In genomic region chrX:118508221-118508620, GRCh38 we compare ENCODE assay signal across 15 cellular contexts.
"Had no signal": no experiment of that assay in that cellular context is flagged by ENCODE, and none has a peak within 500 bp of the region (broad histone marks: within the 10 kb centered on the region; RNA-seq: fewer than 3 reads in every experiment).

No MANE protein-coding gene starts in this region.

- ATAC-seq: gastrocnemius medialis had no signal

- H3K4me2 ChIP-seq: neural progenitor cell had no signal

- H3K4me1 ChIP-seq: breast epithelium, gastrocnemius medialis, neural progenitor cell had no signal

- H3K4me3 Mint-ChIP-seq: neural progenitor cell had no signal

- H3K27ac ChIP-seq: breast epithelium, epithelial cell of prostate, heart right ventricle, neural progenitor cell, SK-N-MC, upper lobe of left lung had no signal

- DNase-seq: activated gamma-delta T cell; activated T-cell treated with anti-CD3 and anti-CD28 coated beads, Interleukin-2, amount 50 U/mL, for 48 hours; aorta; cerebellar nuclear complex; dermis blood vessel endothelial cell; islet precursor cell; mesenchymal stem cell; stimulated activated CD4-positive, alpha-beta T cell treated with anti-CD3 and anti-CD28 coated beads, Interleukin-1b, Interleukin-23, amount 100 ng/mL, for 48 hours; upper lobe of left lung had no signal

- H3K9me3 ChIP-seq: breast epithelium, gastrocnemius medialis, heart right ventricle, upper lobe of left lung had no signal

- H3K4me1 Mint-ChIP-seq: neural progenitor cell had no signal

- H2AFZ ChIP-seq: neural progenitor cell had no signal

- H3K4me3 ChIP-seq: breast epithelium, gastrocnemius medialis, heart right ventricle, neural progenitor cell, SK-N-MC, upper lobe of left lung had no signal

- H3K36me3 ChIP-seq: breast epithelium, gastrocnemius medialis, heart right ventricle, neural progenitor cell, upper lobe of left lung had no signal

- H3K27ac Mint-ChIP-seq: neural progenitor cell had no signal

- H3K9ac ChIP-seq: neural progenitor cell had no signal

- H3K27me3 ChIP-seq: gastrocnemius medialis, heart right ventricle, neural progenitor cell, upper lobe of left lung had no signal
